Comparison of ENCODE assay signal across 8 cellular contexts in genomic region chr6:32254761-32255211, GRCh38. TPM values are rescaled to one million over a fixed set of nuclear protein-coding genes. Genes with fewer than 3 reads are reported as not detected.
DNase-seq lines count a peak whose midpoint lies in the region; ATAC-seq, FAIRE-seq and TF ChIP-seq lines count a peak whose summit lies in the region.

No MANE protein-coding gene starts in this region.

- peaks cover 44% of the 10 kb centered on the region for H3K27me3 Mint-ChIP-seq in MCF 10A (ENCODE audit: insufficient read depth, unreplicated experiment)

- no peak for ATAC-seq in stimulated activated effector memory CD8-positive, alpha-beta T cell treated with anti-CD3 and anti-CD28 coated beads, Interleukin-12 subunit alpha, Interleukin-12 subunit beta, amount 100 ng/mL, for 72 hours
- ATAC-seq in GM19324 (IDR thresholded peaks at IDR 0.05; ENCODE audit: low FRiP score, unreplicated experiment) = no peak

- H3K9me3 Mint-ChIP-seq in MCF 10A (ENCODE audit: unreplicated experiment) = no peaks in the 10 kb centered on the region
- H3K9me3 Mint-ChIP-seq in stimulated activated effector memory CD8-positive, alpha-beta T cell treated with anti-CD3 and anti-CD28 coated beads, Interleukin-12 subunit alpha, Interleukin-12 subunit beta, amount 100 ng/mL, for 72 hours = peaks cover 2% of the 10 kb centered on the region

- H3K4me1 Mint-ChIP-seq in MCF 10A (ENCODE audit: insufficient read depth, unreplicated experiment) = peaks cover 6% of the 10 kb centered on the region
- H3K4me1 Mint-ChIP-seq in stimulated activated effector memory CD8-positive, alpha-beta T cell treated with anti-CD3 and anti-CD28 coated beads, Interleukin-12 subunit alpha, Interleukin-12 subunit beta, amount 100 ng/mL, for 72 hours = peaks cover 22% of the 10 kb centered on the region

- POLR2A ChIA-PET in MCF 10A (lab: Yijun Ruan, JAX) = interaction anchor here (0.6 to 2.1 kb wide), 4 partner anchors 12 to 613 kb away, joined by 3 to 6 read pairs (median 4); partner anchors contain the start of gene RNF5

- H3K36me3 Mint-ChIP-seq in MCF 10A (ENCODE audit: insufficient read depth, unreplicated experiment) = no peaks in the 10 kb centered on the region
- H3K36me3 Mint-ChIP-seq in stimulated activated effector memory CD8-positive, alpha-beta T cell treated with anti-CD3 and anti-CD28 coated beads, Interleukin-12 subunit alpha, Interleukin-12 subunit beta, amount 100 ng/mL, for 72 hours = no peaks in the 10 kb centered on the region

- FAIRE-seq in HTR-8/SVneo (lab: Jason Lieb, UNC) = peak; percentile 16

- peak overlapping the region; percentile 66 for H3K4me3 Mint-ChIP-seq in MCF 10A (ENCODE audit: unreplicated experiment)
- peak overlapping the region; percentile 49 for H3K4me3 Mint-ChIP-seq in stimulated activated effector memory CD8-positive, alpha-beta T cell treated with anti-CD3 and anti-CD28 coated beads, Interleukin-12 subunit alpha, Interleukin-12 subunit beta, amount 100 ng/mL, for 72 hours

- intact Hi-C loops in MCF 10A (cut with micrococcal nuclease) = no loop called here

- no TSS peak for BruUV-seq in MCF 10A (replicated peaks; lab: Mats Ljungman, UMichigan)

- no peak for DNase-seq in HTR-8/SVneo (ENCODE audit: insufficient read length, low spot score)
- no peak for DNase-seq in MCF 10A (ENCODE audit: unreplicated experiment)
- DNase-seq in iPS-NIHi7 (ENCODE audit: extremely low spot score) = peak; percentile 58
- DNase-seq in stimulated activated effector memory CD8-positive, alpha-beta T cell treated with anti-CD3 and anti-CD28 coated beads, Interleukin-12 subunit alpha, Interleukin-12 subunit beta, amount 100 ng/mL, for 72 hours (ENCODE audit: low spot score in 2 of 2) = no peak
- DNase-seq in mesenteric fat pad (ENCODE audit: low spot score) = no peak
- DNase-seq in NCI-H345 treated with DMSO at 0.1 percent for 48 hours (lab: John Stamatoyannopoulos, UW; ENCODE audit: unreplicated experiment) = no peak
- no peak for DNase-seq in DMS153 (lab: John Stamatoyannopoulos, UW)

- CTCF ChIA-PET in MCF 10A (lab: Yijun Ruan, JAX) = interaction anchor here (0.5 to 3.9 kb wide), 13 partner anchors 9 to 1701 kb away, joined by 3 to 34 read pairs (median 3); no protein-coding TSS in a partner anchor

- H3K27ac Mint-ChIP-seq in MCF 10A (ENCODE audit: low read depth, unreplicated experiment) = no peak overlapping the region
- no peak overlapping the region for H3K27ac Mint-ChIP-seq in stimulated activated effector memory CD8-positive, alpha-beta T cell treated with anti-CD3 and anti-CD28 coated beads, Interleukin-12 subunit alpha, Interleukin-12 subunit beta, amount 100 ng/mL, for 72 hours

- no peak for TF ChIP-seq CTCF in MCF 10A (IDR thresholded peaks at IDR 0.05; ENCODE audit: unreplicated experiment)

RNA-seq across cellular contexts. Expression of gene NOTCH4, which starts 30.9 kb away (rescaled TPM):
- not detected in 2 replicates for total RNA-seq in MCF 10A (2022)
- 113 TPM for total RNA-seq in mesenteric fat pad

Comparison
In these comparisons a context has a peak if more than half of its experiments do, and no peak if none do; other contexts are left out.
1. RNA of gene NOTCH4, which starts 30.9 kb away (total RNA-seq): 113 TPM in mesenteric fat pad (single experiment); not detected in MCF 10A; every median in the first group is over 100 times any median in the second.